In the genomic region with DNA sequence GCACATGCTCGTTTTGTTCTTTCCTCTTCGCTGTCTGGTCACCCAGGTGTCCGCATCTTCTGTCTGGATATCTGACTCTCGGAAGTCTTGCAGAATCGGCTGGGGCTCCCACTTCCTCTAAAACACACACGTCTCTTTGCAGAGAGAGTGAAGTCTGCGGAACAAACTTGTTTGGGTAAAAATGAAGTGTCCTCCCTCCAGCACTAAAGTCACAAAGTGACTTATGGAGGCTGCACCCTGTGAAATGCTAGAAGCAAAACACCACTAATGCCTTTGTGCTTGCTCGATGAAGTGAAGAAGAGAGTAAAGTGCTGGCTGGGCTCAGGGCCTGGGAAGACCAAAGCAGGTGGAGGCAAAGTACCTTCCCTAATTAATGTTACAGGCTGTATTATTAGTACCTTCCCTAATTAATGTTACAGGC, we compare ENCODE assay signal across 14 cellular contexts.
DNase-seq lines count a peak whose midpoint lies in the region; ATAC-seq and TF ChIP-seq lines count a peak whose summit lies in the region.
"Had no signal": no experiment of that assay in that cellular context is flagged by ENCODE, and none has a peak within 500 bp of the region (broad histone marks: within the 10 kb centered on the region; RNA-seq: fewer than 3 reads in every experiment).

No MANE protein-coding gene starts in this region.

- peaks cover 82% of the 10 kb centered on the region for H3K27me3 Mint-ChIP-seq in neural crest cell (ENCODE audit: low read depth)
- peaks cover 0 to 5% (median 3%) of the 10 kb centered on the region in 3 donors for H3K27me3 Mint-ChIP-seq in CD14-positive monocyte (ENCODE audit: low read depth in 3 of 3)

- intact Hi-C loops in CD14-positive monocyte (cut with micrococcal nuclease), result no loop called here

- H3K4me1 Mint-ChIP-seq in neural crest cell (peaks cover 78% of the 10 kb centered on the region), CD14-positive monocyte (peaks cover 6% of the 10 kb centered on the region)

- H3K36me3 Mint-ChIP-seq in neural crest cell (ENCODE audit: low read depth), result peaks cover 5% of the 10 kb centered on the region
- H3K36me3 Mint-ChIP-seq in CD14-positive monocyte, result no peaks in the 10 kb centered on the region
- H3K36me3 Mint-ChIP-seq: CD4-positive, CD25-positive, alpha-beta regulatory T cell had no signal

- no peak for ATAC-seq in HG03460 (IDR thresholded peaks at IDR 0.05; ENCODE audit: unreplicated experiment)

- peak; percentile 51 for DNase-seq in Caki2 (ENCODE audit: low read depth)
- peak; percentile 40 for DNase-seq in KBM-7
- peak; percentile 53 for DNase-seq in astrocyte of the hippocampus (ENCODE audit: low read depth, low spot score)
- DNase-seq in neural crest cell (ENCODE audit: low read depth, low spot score), result no peak
- no peak for DNase-seq in CD14-positive monocyte (ENCODE audit: low spot score)
- DNase-seq in NCI-H1694 (lab: John Stamatoyannopoulos, UW), result no peak
- DNase-seq in activated CD8-positive, alpha-beta memory T cell treated with anti-CD3 and anti-CD28 coated beads for 24 hours, result no peak
- DNase-seq: activated CD4-positive, CD25-positive, alpha-beta regulatory T cell; CD4-positive, CD25-positive, alpha-beta regulatory T cell; central memory CD4-positive, alpha-beta T cell; H7; SJCRH30 had no signal

- in situ Hi-C loops in Caki2 (cut with HindIII; ENCODE audit: low pct_unique_long_range_greater_than_20kb, low sequenced_read_pairs) (no loop called here), KBM-7 (cut with MboI; ENCODE audit: low pct_unique_long_range_greater_than_20kb, low sequenced_read_pairs) (no loop called here)

- TF ChIP-seq CTCF in neural crest cell (conservative IDR thresholded peaks at IDR 0.05) (no peak), CD14-positive monocyte (IDR thresholded peaks at IDR 0.05) (no peak)

- H3K27ac Mint-ChIP-seq in neural crest cell (ENCODE audit: unreplicated experiment) (no peak overlapping the region), CD14-positive monocyte (peak overlapping the region in 1 of 7 donors; percentile 6)
- H3K27ac Mint-ChIP-seq: activated T-helper 1 cell treated with anti-CD3 and anti-CD28 coated beads, Interleukin-12 subunit alpha, Interleukin-12 subunit beta, Interleukin-2, Interleukin-4 antibody, amounts not matched to agents 30 ng/mL and 10 ng/mL and 1 ng/mL, durations not matched to agents 14 hours and 24 hours and 36 hours; CD4-positive, CD25-positive, alpha-beta regulatory T cell had no signal

- H3K9me3 Mint-ChIP-seq in neural crest cell (no peaks in the 10 kb centered on the region), CD14-positive monocyte (peaks cover 0 to 3% (median 0%) of the 10 kb centered on the region in 7 donors)
- H3K9me3 Mint-ChIP-seq: activated T-helper 1 cell treated with anti-CD3 and anti-CD28 coated beads, Interleukin-12 subunit alpha, Interleukin-12 subunit beta, Interleukin-2, Interleukin-4 antibody, amounts not matched to agents 30 ng/mL and 10 ng/mL and 1 ng/mL, durations not matched to agents 14 hours and 24 hours and 36 hours had no signal

- H3K4me3 Mint-ChIP-seq in neural crest cell (peak overlapping the region; percentile 51), CD14-positive monocyte (peak overlapping the region in 1 of 2 donors; percentile 5)
- H3K4me3 Mint-ChIP-seq: activated T-helper 1 cell treated with anti-CD3 and anti-CD28 coated beads, Interleukin-12 subunit alpha, Interleukin-12 subunit beta, Interleukin-2, Interleukin-4 antibody, amounts not matched to agents 30 ng/mL and 10 ng/mL and 1 ng/mL, durations not matched to agents 14 hours and 24 hours and 36 hours; CD4-positive, CD25-positive, alpha-beta regulatory T cell had no signal

Comparison
In these comparisons a context has a peak if more than half of its experiments do, and no peak if none do; other contexts are left out.
1. DNase-seq: peak in Caki2 (single experiment), KBM-7 (single experiment) and astrocyte of the hippocampus (single experiment); none in neural crest cell (single experiment), CD14-positive monocyte (single experiment), NCI-H1694 (single experiment) and activated CD8-positive, alpha-beta memory T cell treated with anti-CD3 and anti-CD28 coated beads for 24 hours (single experiment).